Comparison of ENCODE assay signal across 20 cellular contexts in the genomic region with DNA sequence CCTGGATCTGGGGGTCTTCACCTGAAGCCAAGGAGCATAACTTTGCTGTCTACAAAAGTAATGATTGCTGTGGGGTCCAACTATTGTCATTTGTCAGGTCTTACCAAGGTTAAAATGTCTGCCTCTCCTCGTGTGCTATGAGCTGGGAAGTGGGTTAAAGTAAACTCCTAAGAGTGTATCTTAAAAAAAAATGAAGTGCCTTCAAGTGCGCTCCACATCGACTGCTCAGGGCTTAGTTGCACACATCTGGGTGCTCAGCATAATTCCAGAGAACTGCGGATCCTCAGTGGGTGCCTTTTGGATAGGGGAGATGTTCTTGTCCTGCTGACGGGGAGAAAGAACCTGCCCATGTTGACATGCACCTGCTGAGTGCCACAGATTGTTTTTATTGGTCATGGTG. TPM values are rescaled to one million over a fixed set of nuclear protein-coding genes. Genes with fewer than 3 reads are reported as not detected.
"Had no signal": no experiment of that assay in that cellular context is flagged by ENCODE, and none has a peak within 500 bp of the region (broad histone marks: within the 10 kb centered on the region; RNA-seq: fewer than 3 reads in every experiment).

No MANE protein-coding gene starts in this region.

- H3K27me3 ChIP-seq: gastroesophageal sphincter, suprapubic skin had no signal

- DNase-seq: activated CD4-positive, alpha-beta memory T cell treated with anti-CD3 and anti-CD28 coated beads, Interleukin-2, amount 10 ng/mL, durations not matched to agents 7 days and 5 days; activated CD4-positive, alpha-beta T cell treated with anti-CD3 and anti-CD28 coated beads for 48 hours; activated CD4-positive, CD25-positive, alpha-beta regulatory T cell; activated naive CD4-positive, alpha-beta T cell treated with Interleukin-2 at 50 U/mL for 16 hours; activated naive CD8-positive, alpha-beta T cell treated with anti-CD3 and anti-CD28 coated beads, Interleukin-2, amount 10 ng/mL, durations not matched to agents 7 days and 5 days; activated T-cell treated with anti-CD3 and anti-CD28 coated beads, Interleukin-2, amount 50 U/mL, for 1 hour; erythroblast; stimulated activated naive CD4-positive, alpha-beta T cell treated with Interleukin-2 at 50 U/mL for 16 hours; T-helper 1 cell; T1000 had no signal

- H3K27ac ChIP-seq: suprapubic skin had no signal

- H3K9ac ChIP-seq: parathyroid adenoma had no signal

- H3K27ac Mint-ChIP-seq: activated CD4-positive, alpha-beta memory T cell treated with anti-CD3 and anti-CD28 coated beads, Interleukin-2, amount 10 ng/mL, durations not matched to agents 7 days and 5 days; activated naive CD8-positive, alpha-beta T cell treated with anti-CD3 and anti-CD28 coated beads, Interleukin-2, amount 10 ng/mL, durations not matched to agents 7 days and 5 days; activated T-helper 2 cell treated with anti-CD3 and anti-CD28 coated beads, Interferon-gamma antibody, Interleukin-2, Interleukin-4, amounts not matched to agents 10 μg/mL and 5 μg/mL and 100 μg/mL, durations not matched to agents 14 hours and 24 hours and 36 hours; nephron had no signal

- H3K79me2 ChIP-seq: parathyroid adenoma had no signal

- H3K4me3 Mint-ChIP-seq: activated CD4-positive, alpha-beta memory T cell treated with anti-CD3 and anti-CD28 coated beads, Interleukin-2, amount 10 ng/mL, durations not matched to agents 7 days and 5 days; activated naive CD8-positive, alpha-beta T cell treated with anti-CD3 and anti-CD28 coated beads, Interleukin-2, amount 10 ng/mL, durations not matched to agents 7 days and 5 days; brain; mesothelial cell of epicardium; nephron had no signal

- H2AFZ ChIP-seq: parathyroid adenoma had no signal

- H3K4me1 Mint-ChIP-seq: activated CD4-positive, alpha-beta memory T cell treated with anti-CD3 and anti-CD28 coated beads, Interleukin-2, amount 10 ng/mL, durations not matched to agents 7 days and 5 days; nephron had no signal

- ATAC-seq: gastroesophageal sphincter, SK-N-SH treated with all-trans-retinoic acid at 6 μM for 48 hours had no signal

- H3K9me3 Mint-ChIP-seq: activated CD4-positive, alpha-beta memory T cell treated with anti-CD3 and anti-CD28 coated beads, Interleukin-2, amount 10 ng/mL, durations not matched to agents 7 days and 5 days; activated naive CD8-positive, alpha-beta T cell treated with anti-CD3 and anti-CD28 coated beads, Interleukin-2, amount 10 ng/mL, durations not matched to agents 7 days and 5 days; activated T-helper 2 cell treated with anti-CD3 and anti-CD28 coated beads, Interferon-gamma antibody, Interleukin-2, Interleukin-4, amounts not matched to agents 10 μg/mL and 5 μg/mL and 100 μg/mL, durations not matched to agents 14 hours and 24 hours and 36 hours; brain; mesothelial cell of epicardium; nephron had no signal

- H3K4me1 ChIP-seq: parathyroid adenoma had no signal

- H3K9me3 ChIP-seq: gastroesophageal sphincter, suprapubic skin had no signal

- H3K4me3 ChIP-seq: gastroesophageal sphincter, suprapubic skin had no signal

RNA-seq across cellular contexts. Expression of a gene that starts 40.9 kb away (rescaled TPM):
- total RNA-seq: lower leg skin, urinary bladder had no signal
